Comparison of ENCODE assay signal across 6 cellular contexts in the genomic region with DNA sequence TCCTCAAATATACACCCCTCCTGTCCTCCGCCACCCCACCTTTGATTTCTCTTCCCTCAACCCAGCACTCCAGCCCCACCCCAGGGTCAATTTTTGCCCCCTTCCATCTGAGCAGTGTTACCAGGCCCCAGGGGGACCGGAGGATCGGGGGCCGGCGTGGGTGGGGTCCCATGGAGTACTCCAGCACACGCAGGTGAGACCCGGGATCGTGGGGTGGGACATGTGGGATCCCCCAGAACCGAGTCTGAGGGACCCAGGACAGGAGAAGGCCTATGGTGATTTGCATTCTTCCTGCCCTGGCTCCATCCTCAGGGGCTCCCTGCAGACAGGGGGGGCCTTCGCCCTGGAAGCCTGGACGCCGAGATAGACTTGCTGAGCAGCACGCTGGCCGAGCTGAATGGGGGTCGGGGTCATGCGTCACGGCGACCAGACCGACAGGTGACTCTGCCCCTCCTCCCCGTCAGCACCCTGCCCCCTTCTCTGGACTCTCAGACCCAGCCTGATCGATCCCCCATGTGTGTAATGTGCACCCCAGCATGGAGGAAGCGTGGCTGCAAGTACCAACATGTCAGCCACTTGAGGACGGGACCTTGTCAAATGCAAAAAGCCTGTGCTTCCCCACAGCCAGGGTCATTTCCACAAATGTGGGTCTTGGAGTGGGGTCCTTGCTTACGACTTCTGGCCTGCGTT. TPM values are rescaled to one million over a fixed set of nuclear protein-coding genes. Genes with fewer than 3 reads are reported as not detected.
DNase-seq lines count a peak whose midpoint lies in the region; ATAC-seq and TF ChIP-seq lines count a peak whose summit lies in the region.

No MANE protein-coding gene starts in this region.

- H3K4me1 ChIP-seq in OCI-LY1 (ENCODE audit: insufficient read depth, low read length, severe bottlenecking) (peaks cover 27% of the 10 kb centered on the region), iPS DF 6.9 (ENCODE audit: control insufficient read depth, insufficient read depth, low read length) (peaks cover 5% of the 10 kb centered on the region; the same call in 1 of the 2 replicates), vagina (peaks cover 41% of the 10 kb centered on the region)

- H3F3A ChIP-seq in OCI-LY1 (ENCODE audit: insufficient read depth, low read length): no peaks in the 10 kb centered on the region

- TF ChIP-seq CTCF in 22Rv1 (IDR thresholded peaks at IDR 0.05) (no peak), OCI-LY1 (IDR thresholded peaks at IDR 0.05; ENCODE audit: low read length) (no peak), vagina (IDR thresholded peaks at IDR 0.05) (no peak)

- H3K4me3 ChIP-seq in OCI-LY1 (ENCODE audit: low read depth, low read length, poor library complexity, severe bottlenecking): peak overlapping the region; percentile 49
- H3K4me3 ChIP-seq in iPS DF 6.9 (ENCODE audit: low read length): peak overlapping the region; percentile 90
- peak overlapping the region; percentile 77 to 86 for H3K4me3 ChIP-seq in vagina

- intact Hi-C loops in vagina (cut with DNase I): loop anchor here (10.0 kb wide), 1 partner anchor 323 kb away; no protein-coding TSS in a partner anchor

- peaks cover 11% of the 10 kb centered on the region for H3K36me3 ChIP-seq in OCI-LY1 (ENCODE audit: insufficient read depth, low read length)
- H3K36me3 ChIP-seq in iPS DF 6.9 (ENCODE audit: control insufficient read depth, insufficient read depth, low read length): peaks cover 18% of the 10 kb centered on the region
- H3K36me3 ChIP-seq in vagina: peaks cover 0 to 30% of the 10 kb centered on the region in 2 donors

- H3K27ac ChIP-seq in 22Rv1 (peak overlapping the region; percentile 84; the same call in 1 of the 2 replicates), OCI-LY1 (ENCODE audit: low read depth, low read length, poor library complexity, severe bottlenecking) (peak overlapping the region; percentile 6), iPS DF 6.9 (ENCODE audit: low read length) (no peak overlapping the region), vagina (peak overlapping the region; percentile 98)

- no peak for TF ChIP-seq POLR2A in vagina (IDR thresholded peaks at IDR 0.05)

- no peaks in the 10 kb centered on the region for H3K27me3 ChIP-seq in OCI-LY1 (ENCODE audit: insufficient read depth, low read length)
- no peaks in the 10 kb centered on the region for H3K27me3 ChIP-seq in iPS DF 6.9 (ENCODE audit: control insufficient read depth, insufficient read depth, low read length)
- no peaks in the 10 kb centered on the region for H3K27me3 ChIP-seq in vagina

- H2AFZ ChIP-seq in OCI-LY1 (ENCODE audit: low read length): no peak overlapping the region

- H3K4me2 ChIP-seq in OCI-LY1 (ENCODE audit: low read length): peak overlapping the region; percentile 58

- no peaks in the 10 kb centered on the region for H3K9me3 ChIP-seq in OCI-LY1 (ENCODE audit: low read length)
- H3K9me3 ChIP-seq in iPS DF 6.9 (ENCODE audit: control insufficient read depth, insufficient read depth, low read length): no peaks in the 10 kb centered on the region
- no peaks in the 10 kb centered on the region for H3K9me3 ChIP-seq in vagina

- no peaks in the 10 kb centered on the region for H3K79me2 ChIP-seq in OCI-LY1 (ENCODE audit: insufficient read depth, low read length)

- no CpG with 5 or more reads among the region's 25 CpGs for WGBS in iPS DF 6.9 (ENCODE audit: insufficient coverage, insufficient read length)

- H3K9ac ChIP-seq in OCI-LY1 (ENCODE audit: low read length): peak overlapping the region; percentile 58

- DNase-seq in iPS DF 6.9 (ENCODE audit: low read depth, low spot score): no peak
- DNase-seq in vagina (ENCODE audit: extremely low spot score in 2 of 2): no peak
- no peak for DNase-seq in AG08395 (ENCODE audit: low spot score)

- ATAC-seq in GM18519 (IDR thresholded peaks at IDR 0.05; ENCODE audit: low FRiP score, unreplicated experiment): no peak

- H3K9me2 ChIP-seq in OCI-LY1 (ENCODE audit: low read depth, low read length): no peaks in the 10 kb centered on the region

- H4K20me1 ChIP-seq in OCI-LY1 (ENCODE audit: insufficient read depth, low read length): no peaks in the 10 kb centered on the region

RNA-seq across cellular contexts. Expression of a gene that starts 0.8 kb away (rescaled TPM):
- total RNA-seq in vagina: 52.1 TPM

RNA-seq across cellular contexts. Expression of a gene that starts 7.0 kb away (rescaled TPM):
- total RNA-seq in vagina: 96.5 TPM

RNA-seq across cellular contexts. Expression of a gene that starts 15.4 kb away (rescaled TPM):
- 15.7 TPM for total RNA-seq in vagina

RNA-seq across cellular contexts. Expression of a gene that starts 21.6 kb away (rescaled TPM):
- 3.4 TPM for total RNA-seq in vagina

RNA-seq across cellular contexts. Expression of a gene that starts 27.7 kb away (rescaled TPM):
- 9.3 TPM for total RNA-seq in vagina
